In genomic region chr12:111321317-111321716, GRCh38 we compare ENCODE assay signal across 26 cellular contexts.
"Had no signal": no experiment of that assay in that cellular context is flagged by ENCODE, and none has a peak within 500 bp of the region (broad histone marks: within the 10 kb centered on the region; RNA-seq: fewer than 3 reads in every experiment).

No MANE protein-coding gene starts in this region.

- ATAC-seq: effector memory CD8-positive, alpha-beta T cell; esophagus mucosa; foreskin keratinocyte; gastrocnemius medialis; gastroesophageal sphincter; heart left ventricle; heart right ventricle had no signal

- H3K27ac ChIP-seq: colonic mucosa, coronary artery, dorsolateral prefrontal cortex, epithelial cell of prostate, esophagus muscularis mucosa, esophagus squamous epithelium, foreskin keratinocyte, gastrocnemius medialis, gastroesophageal sphincter, heart left ventricle, heart right ventricle, hepatocyte had no signal

- H3K4me1 ChIP-seq: colonic mucosa, esophagus muscularis mucosa, esophagus squamous epithelium, foreskin keratinocyte, gastrocnemius medialis, gastroesophageal sphincter, heart right ventricle had no signal

- H3K36me3 ChIP-seq: colonic mucosa, esophagus muscularis mucosa, esophagus squamous epithelium, gastrocnemius medialis, gastroesophageal sphincter, heart left ventricle, heart right ventricle had no signal

- H3K4me1 Mint-ChIP-seq: endodermal cell had no signal

- H3K9me3 ChIP-seq: colonic mucosa, esophagus muscularis mucosa, esophagus squamous epithelium, gastrocnemius medialis, gastroesophageal sphincter, heart left ventricle, heart right ventricle had no signal

- H3K4me3 ChIP-seq: colonic mucosa, coronary artery, esophagus muscularis mucosa, esophagus squamous epithelium, gastrocnemius medialis, gastroesophageal sphincter, heart left ventricle, heart right ventricle, hepatocyte had no signal

- H3K4me3 Mint-ChIP-seq: dendritic cell treated with granulocyte-macrophage colony-stimulating factor and Interleukin-4, amounts not matched to agents 40 ng/mL and 50 ng/mL, for 4 days; effector memory CD8-positive, alpha-beta T cell; endodermal cell had no signal

- H3K9me3 Mint-ChIP-seq: dendritic cell treated with granulocyte-macrophage colony-stimulating factor and Interleukin-4, amounts not matched to agents 40 ng/mL and 50 ng/mL, for 4 days; effector memory CD8-positive, alpha-beta T cell had no signal

- DNase-seq: colonic mucosa; cortex of kidney; dermis blood vessel endothelial cell; dorsolateral prefrontal cortex; effector CD4-positive, alpha-beta T cell; effector CD8-positive, alpha-beta T cell; effector memory CD4-positive, alpha-beta T cell; effector memory CD8-positive, alpha-beta T cell; endodermal cell; erythroblast; esophagus squamous epithelium; foreskin fibroblast; foreskin keratinocyte; foreskin melanocyte; gastrocnemius medialis; glutamatergic neuron; head of caudate nucleus; heart left ventricle; heart right ventricle had no signal

- H3K27me3 Mint-ChIP-seq: dendritic cell treated with granulocyte-macrophage colony-stimulating factor and Interleukin-4, amounts not matched to agents 40 ng/mL and 50 ng/mL, for 4 days had no signal

- H3K27ac Mint-ChIP-seq: dendritic cell treated with granulocyte-macrophage colony-stimulating factor and Interleukin-4, amounts not matched to agents 40 ng/mL and 50 ng/mL, for 4 days; effector memory CD8-positive, alpha-beta T cell; endodermal cell had no signal
